In the genomic region with DNA sequence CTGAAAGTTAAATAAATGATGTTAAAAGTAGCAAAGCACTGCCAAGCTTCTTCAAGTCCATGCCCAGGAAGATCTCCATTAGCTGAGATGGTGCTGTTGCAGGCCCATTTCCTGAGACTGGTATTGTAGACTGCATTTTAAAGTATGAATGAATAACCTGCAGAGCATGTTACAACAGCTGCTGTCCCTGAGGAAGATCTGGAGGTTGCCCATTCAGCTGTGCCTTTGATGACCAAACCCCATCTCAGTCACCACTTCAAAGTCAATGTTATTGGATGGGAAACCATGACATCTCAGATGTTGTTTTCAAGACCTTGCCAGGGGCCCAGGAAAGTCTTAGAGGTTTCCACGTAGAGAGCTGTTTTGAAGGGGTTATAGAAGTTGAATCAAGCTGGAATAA, we compare ENCODE assay signal across 28 cellular contexts.
"Had no signal": no experiment of that assay in that cellular context is flagged by ENCODE, and none has a peak within 500 bp of the region (broad histone marks: within the 10 kb centered on the region; RNA-seq: fewer than 3 reads in every experiment).

No MANE protein-coding gene starts in this region.

- H3K9me3 ChIP-seq: ascending aorta, breast epithelium, colonic mucosa, esophagus squamous epithelium, heart right ventricle had no signal

- ATAC-seq: activated CD4-positive, CD25-positive, alpha-beta regulatory T cell treated with anti-CD3 and anti-CD28 coated beads, Interleukin-2, amount 50 U/mL, for 24 hours; activated CD8-positive, alpha-beta T cell treated with anti-CD3 and anti-CD28 coated beads for 36 hours; gastroesophageal sphincter; heart right ventricle had no signal

- DNase-seq: activated B cell treated with CpG ODN at 0.5 μM for 24 hours; activated CD4-positive, alpha-beta T cell treated with anti-CD3 and anti-CD28 coated beads for 48 hours; activated CD4-positive, alpha-beta T cell treated with anti-CD3 and anti-CD28 coated beads, Interleukin-2, amount 50 U/mL, for 1 hour; activated CD4-positive, alpha-beta T cell treated with anti-CD3 and anti-CD28 coated beads, Interleukin-2, amount 50 U/mL, for 48 hours; activated CD8-positive, alpha-beta memory T cell treated with anti-CD3 and anti-CD28 coated beads for 24 hours; activated CD8-positive, alpha-beta T cell treated with anti-CD3 and anti-CD28 coated beads for 36 hours; activated gamma-delta T cell; activated naive CD4-positive, alpha-beta T cell; activated naive CD4-positive, alpha-beta T cell treated with anti-CD3 and anti-CD28 coated beads, Interleukin-2, amount 10 ng/mL, durations not matched to agents 7 days and 5 days; activated naive CD8-positive, alpha-beta T cell treated with anti-CD3 and anti-CD28 coated beads, Interleukin-2, amount 10 ng/mL, durations not matched to agents 7 days and 5 days; activated T-cell treated with anti-CD3 and anti-CD28 coated beads, Interleukin-2, amount 50 U/mL, for 1 hour; activated T-cell treated with anti-CD3 and anti-CD28 coated beads, Interleukin-2, amount 50 U/mL, for 48 hours; central memory CD4-positive, alpha-beta T cell; cerebellar nuclear complex; colonic mucosa; effector CD8-positive, alpha-beta T cell; esophagus squamous epithelium; foreskin melanocyte; heart right ventricle; T-helper 2 cell; WERI-Rb-1 had no signal

- H3K36me3 ChIP-seq: breast epithelium, cardiac muscle cell, colonic mucosa, esophagus squamous epithelium, gastroesophageal sphincter, heart right ventricle, WERI-Rb-1 had no signal

- H3K4me3 ChIP-seq: ascending aorta, breast epithelium, cardiac muscle cell, colonic mucosa, esophagus squamous epithelium, gastroesophageal sphincter, heart right ventricle, hepatocyte had no signal

- H3K4me2 ChIP-seq: hepatocyte had no signal

- H3K27me3 ChIP-seq: ascending aorta, breast epithelium, cardiac muscle cell, colonic mucosa, gastroesophageal sphincter, heart right ventricle, hepatocyte had no signal

- H3K27ac ChIP-seq: ascending aorta, breast epithelium, cardiac muscle cell, colonic mucosa, epithelial cell of prostate, esophagus squamous epithelium, gastroesophageal sphincter, heart right ventricle, hepatocyte, WERI-Rb-1 had no signal

- H3K4me1 ChIP-seq: ascending aorta, breast epithelium, colonic mucosa, esophagus squamous epithelium, gastroesophageal sphincter had no signal
